In the genomic region with DNA sequence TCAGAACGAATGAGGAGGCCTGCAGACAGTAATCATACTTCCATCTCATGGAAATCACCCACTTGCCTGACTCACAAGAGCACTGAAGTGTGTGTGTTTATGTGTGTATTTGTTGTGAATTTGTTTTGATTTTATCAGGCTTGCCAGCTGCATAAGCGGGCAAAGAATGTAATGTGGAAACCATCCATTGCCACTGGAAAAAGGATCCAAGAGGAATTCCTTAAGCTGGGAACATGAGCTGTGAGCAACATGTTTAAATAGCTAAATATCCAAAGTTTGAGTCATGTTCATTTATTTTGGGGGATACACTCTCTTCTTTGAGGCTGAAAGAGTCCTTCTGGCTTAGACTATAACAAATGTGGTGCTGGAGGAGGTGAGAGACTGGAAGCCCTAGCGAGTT, we compare ENCODE assay signal across 1 cellular context.
A peak's percentile ranks its signal among the peaks of the same experiment; 100 is the strongest.
TF ChIP-seq lines count a peak whose summit lies in the region.

No MANE protein-coding gene starts in this region.

TF ChIP-seq in SK-N-SH treated with all-trans-retinoic acid at 6 μM for 48 hours, 23 proteins besides CTCF, POLR2A, EP300 and RAD21 (continued from another document):
- 0 out of 2 replicates have a peak, but pooled peaks have one; percentile 62 for TF ChIP-seq POU6F1 (CRISPR knock-in tag; IDR thresholded peaks at IDR 0.05; ENCODE audit: borderline replicate concordance, low read depth)
- no peak for TF ChIP-seq ZNF8 (CRISPR knock-in tag; IDR thresholded peaks at IDR 0.05)
- TF ChIP-seq GLIS3 (CRISPR knock-in tag; IDR thresholded peaks at IDR 0.05), result 0 out of 2 replicates have a peak, but pooled peaks have one; percentile 21
- no peak for TF ChIP-seq RARB (CRISPR knock-in tag; IDR thresholded peaks at IDR 0.05)
- TF ChIP-seq TCF4 (CRISPR knock-in tag; IDR thresholded peaks at IDR 0.05; ENCODE audit: borderline replicate concordance), result 0 out of 2 replicates have a peak, but pooled peaks have one; percentile 11
- no peak for TF ChIP-seq ZFP30 (CRISPR knock-in tag; IDR thresholded peaks at IDR 0.05)
